ENCODE assay signal across 8 cellular contexts in genomic region chr16:5097470-5098220, GRCh38. TPM values are rescaled to one million over a fixed set of nuclear protein-coding genes. Genes with fewer than 3 reads are reported as not detected.
DNase-seq lines count a peak whose midpoint lies in the region; ATAC-seq and TF ChIP-seq lines count a peak whose summit lies in the region.
"Not testable (repeated sequence)": the region's sequence is repeated elsewhere in the genome, so short reads cannot be mapped to it uniquely, and the experiment has no call there.

A gene with protein sequence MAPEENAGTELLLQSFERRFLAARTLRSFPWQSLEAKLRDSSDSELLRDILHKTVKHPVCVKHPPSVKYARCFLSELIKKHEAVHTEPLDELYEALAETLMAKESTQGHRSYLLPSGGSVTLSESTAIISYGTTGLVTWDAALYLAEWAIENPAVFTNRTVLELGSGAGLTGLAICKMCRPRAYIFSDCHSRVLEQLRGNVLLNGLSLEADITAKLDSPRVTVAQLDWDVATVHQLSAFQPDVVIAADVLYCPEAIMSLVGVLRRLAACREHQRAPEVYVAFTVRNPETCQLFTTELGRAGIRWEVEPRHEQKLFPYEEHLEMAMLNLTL (minus strand): TSS chr16:5097795. CDS start chr16:5097739, 56 bp downstream.

- not testable (repeated sequence) for H3F3A ChIP-seq in smooth muscle cell (ENCODE audit: low read depth)

- H3K27ac Mint-ChIP-seq in immature natural killer cell = peak within 1 kb of the TSS; percentile 91 to 98 (median 96)

- H3K4me1 Mint-ChIP-seq in immature natural killer cell = peaks cover 9 to 11% of the 10 kb centered on the region in 2 donors

- H3K9me3 ChIP-seq in smooth muscle cell (replicated peaks; ENCODE audit: low read depth) = not testable (repeated sequence)

- peak; percentile 99 for DNase-seq in NCI-H2227 treated with DMSO at 0.1 percent for 48 hours (lab: John Stamatoyannopoulos, UW)
- DNase-seq in caudate nucleus (lab: John Stamatoyannopoulos, UW) = peak; percentile 89 to 100 (median 99)
- peak in 1 of 3 donors; percentile 89 for DNase-seq in immature natural killer cell
- DNase-seq in smooth muscle cell (lab: John Stamatoyannopoulos, UW; ENCODE audit: unreplicated experiment) = peak; percentile 95

- peak within 1 kb of the TSS; percentile 77 for H3K9ac ChIP-seq in smooth muscle cell (ENCODE audit: low read depth)

- ATAC-seq in HG03175 (IDR thresholded peaks at IDR 0.05; ENCODE audit: unreplicated experiment) = peak; percentile 98

- not testable (repeated sequence) for H3K27me3 ChIP-seq in ACC112 (ENCODE audit: insufficient read depth, low read length); smooth muscle cell (ENCODE audit: low read depth)

- H3K36me3 Mint-ChIP-seq in immature natural killer cell = not testable (repeated sequence)

- peak within 1 kb of the TSS; percentile 88 for H3K4me2 ChIP-seq in smooth muscle cell

- not testable (repeated sequence) for H3K4me1 ChIP-seq in ACC112 (ENCODE audit: control insufficient read depth, insufficient read depth, low read length, unreplicated experiment); smooth muscle cell (ENCODE audit: low read depth)

- H2AFZ ChIP-seq in ACC112 (ENCODE audit: low read length, unreplicated experiment) (peak within 1 kb of the TSS; percentile 86), smooth muscle cell (ENCODE audit: low read depth) (peak within 1 kb of the TSS; percentile 87)

- under 1% methylated on average over 41 of the region's 67 CpGs for WGBS in smooth muscle cell (ENCODE audit: low lambda C conversion rate)

- H3K4me3 ChIP-seq in ACC112 (ENCODE audit: low read depth, low read length) = peak within 1 kb of the TSS; percentile 93
- peak within 1 kb of the TSS; percentile 71 for H3K4me3 ChIP-seq in WI38 (ENCODE audit: low read depth, low read length)
- peak within 1 kb of the TSS; percentile 85 for H3K4me3 ChIP-seq in smooth muscle cell

- not testable (repeated sequence) for H3K27me3 Mint-ChIP-seq in immature natural killer cell (ENCODE audit: low read depth in 3 of 3)

- not testable (repeated sequence) for H3K9me3 Mint-ChIP-seq in immature natural killer cell

- H3K27ac ChIP-seq in ACC112 (ENCODE audit: low read depth, low read length) (peak within 1 kb of the TSS; percentile 58; the same call in 1 of the 2 replicates), caudate nucleus (ENCODE audit: low read depth, low read length) (peak within 1 kb of the TSS; percentile 80), smooth muscle cell (ENCODE audit: low read depth) (peak within 1 kb of the TSS; percentile 64)

- H3K4me3 Mint-ChIP-seq in immature natural killer cell = peak within 1 kb of the TSS; percentile 93 to 99 (median 95)

- in situ Hi-C loops in GM18951 (cut with MboI; ENCODE audit: low sequenced_read_pairs, unreplicated experiment) = not testable (repeated sequence)

- not testable (repeated sequence) for H3K79me2 ChIP-seq in ACC112 (ENCODE audit: control insufficient read depth, insufficient read depth, low read length, unreplicated experiment); smooth muscle cell (ENCODE audit: low read depth)

- TF ChIP-seq CTCF in WI38 (IDR thresholded peaks at IDR 0.05; ENCODE audit: low read depth, low read length); smooth muscle cell (IDR thresholded peaks at IDR 0.05; ENCODE audit: borderline replicate concordance, insufficient read depth, poor library complexity, severe bottlenecking): not testable (repeated sequence)

- not testable (repeated sequence) for H3K36me3 ChIP-seq in ACC112 (ENCODE audit: insufficient read depth, low read length); smooth muscle cell (ENCODE audit: low read depth)

- peak; percentile 48 for TF ChIP-seq POLR2A in GM18951 (IDR thresholded peaks at IDR 0.05; ENCODE audit: extremely low read depth, insufficient read depth, insufficient read length)

- not testable (repeated sequence) for H4K20me1 ChIP-seq in smooth muscle cell (ENCODE audit: low read depth)

RNA-seq across cellular contexts. Expression of the gene that starts here (rescaled TPM):
- 10 to 100 TPM in 2 of 3 donors, 1 to 10 TPM in 1; 3.6 to 17.3 (median 11.8) TPM for polyA plus RNA-seq in immature natural killer cell
- 2.9 and 6.2 TPM in 2 replicates for total RNA-seq in smooth muscle cell
- polyA plus RNA-seq in smooth muscle cell = 9.9 and 15.0 TPM in 2 replicates
